ENCODE assay signal across 20 cellular contexts in genomic region chr20:63544241-63544957, GRCh38. TPM values are rescaled to one million over a fixed set of nuclear protein-coding genes. Genes with fewer than 3 reads are reported as not detected.
A peak's percentile ranks its signal among the peaks of the same experiment; 100 is the strongest.
DNase-seq lines count a peak whose midpoint lies in the region; ATAC-seq and TF ChIP-seq lines count a peak whose summit lies in the region.
"Had no signal": no experiment of that assay in that cellular context is flagged by ENCODE, and none has a peak within 500 bp of the region (broad histone marks: within the 10 kb centered on the region; RNA-seq: fewer than 3 reads in every experiment).

No MANE protein-coding gene starts in this region.

- H3K36me3 ChIP-seq in RWPE2 (ENCODE audit: low read depth) (no peaks in the 10 kb centered on the region), mucosa of rectum (ENCODE audit: control insufficient read depth in 2 of 2, insufficient read depth in 2 of 2, low read length in 2 of 2) (no peaks in the 10 kb centered on the region), heart left ventricle (no peaks in the 10 kb centered on the region), brain microvascular endothelial cell (replicated peaks) (no peaks in the 10 kb centered on the region)
- H3K36me3 ChIP-seq: BLaER1 treated with 17β-estradiol and CSF1 and Interleukin-3, amounts not matched to agents 10 nM and 100 nM; SJCRH30 had no signal

- H3K27me3 ChIP-seq in RWPE2 (ENCODE audit: insufficient read depth, poor library complexity, severe bottlenecking) (no peaks in the 10 kb centered on the region), mucosa of rectum (ENCODE audit: control insufficient read depth in 2 of 2, insufficient read depth in 2 of 2, low read length in 2 of 2) (peaks cover 8 to 16% of the 10 kb centered on the region in 2 donors), heart left ventricle (peaks cover 0 to 27% (median 13%) of the 10 kb centered on the region in 9 donors), brain microvascular endothelial cell (replicated peaks) (peaks cover 16% of the 10 kb centered on the region)

- no peak overlapping the region for H3K9ac ChIP-seq in mucosa of rectum (ENCODE audit: low read depth in 1 of 2, low read length in 2 of 2)
- H3K9ac ChIP-seq: BLaER1 treated with 17β-estradiol and CSF1 and Interleukin-3, amounts not matched to agents 10 nM and 100 nM had no signal

- in situ Hi-C loops in brain microvascular endothelial cell (cut with HindIII; ENCODE audit: low pct_ligation_motif_present, low sequenced_read_pairs): no loop called here

- intact Hi-C loops in heart left ventricle (cut with DNase I): loop anchor here in 2 of 10 donors (10.0 kb wide), 2 partner anchors 70 to 320 kb away; partner anchors contain the start of genes ABHD16B (in 1 of the 2) and TPD52L2 (in 1 of the 2)

- 58 to 79% (median 74%) methylated on average over 8 to 27 of the region's 27 CpGs for WGBS in heart left ventricle, 4 donors

- peak; percentile 0; the same call in 1 of the 3 replicates for ATAC-seq in RWPE2 (ENCODE audit: low read depth)
- ATAC-seq in heart left ventricle: no peak

- H3K4me3 ChIP-seq in RWPE2 (ENCODE audit: severe bottlenecking) (no peak overlapping the region), mucosa of rectum (ENCODE audit: low read length in 2 of 2) (no peak overlapping the region), heart left ventricle (no peak overlapping the region), brain microvascular endothelial cell (ENCODE audit: low read depth, low read length) (no peak overlapping the region)
- H3K4me3 ChIP-seq: BLaER1 treated with 17β-estradiol and CSF1 and Interleukin-3, amounts not matched to agents 10 nM and 100 nM; SJCRH30 had no signal

- H3K4me1 ChIP-seq in RWPE2 (ENCODE audit: insufficient read depth, poor library complexity, severe bottlenecking): peaks cover 19% of the 10 kb centered on the region
- peaks cover 19 to 30% of the 10 kb centered on the region in 2 donors for H3K4me1 ChIP-seq in mucosa of rectum (ENCODE audit: control insufficient read depth in 2 of 2, insufficient read depth in 2 of 2, low read length in 2 of 2)
- H3K4me1 ChIP-seq in heart left ventricle: no peaks in the 10 kb centered on the region
- H3K4me1 ChIP-seq: SJCRH30 had no signal

- TF ChIP-seq CTCF in RWPE2 (IDR thresholded peaks at IDR 0.05; ENCODE audit: poor library complexity, severe bottlenecking): no peak
- TF ChIP-seq CTCF in heart left ventricle (IDR thresholded peaks at IDR 0.05): no peak
- no peak for TF ChIP-seq CTCF in brain microvascular endothelial cell (IDR thresholded peaks at IDR 0.05; ENCODE audit: low read depth, low read length, missing control alignments)

- H3K27ac ChIP-seq in RWPE2 (ENCODE audit: poor library complexity, severe bottlenecking): peak overlapping the region; percentile 65
- H3K27ac ChIP-seq in mucosa of rectum (ENCODE audit: low read depth in 2 of 2, low read length in 2 of 2): peak overlapping the region; percentile 32 to 64
- H3K27ac ChIP-seq in heart left ventricle: no peak overlapping the region
- H3K27ac ChIP-seq in brain microvascular endothelial cell: no peak overlapping the region
- H3K27ac ChIP-seq: 22Rv1; BLaER1 treated with 17β-estradiol and CSF1 and Interleukin-3, amounts not matched to agents 10 nM and 100 nM; SJCRH30 had no signal

- H3K9me3 ChIP-seq in RWPE2 (ENCODE audit: severe bottlenecking) (no peaks in the 10 kb centered on the region), mucosa of rectum (ENCODE audit: control insufficient read depth in 2 of 2, low read length in 2 of 2) (no peaks in the 10 kb centered on the region), heart left ventricle (no peaks in the 10 kb centered on the region)
- H3K9me3 ChIP-seq: BLaER1 treated with 17β-estradiol and CSF1 and Interleukin-3, amounts not matched to agents 10 nM and 100 nM; SJCRH30 had no signal

- TF ChIP-seq POLR2A in heart left ventricle (IDR thresholded peaks at IDR 0.05): no peak

- DNase-seq in DMS53 (lab: John Stamatoyannopoulos, UW): peak; percentile 30
- DNase-seq in DMS53 treated with DMSO at 0.1 percent for 48 hours (lab: John Stamatoyannopoulos, UW; ENCODE audit: unreplicated experiment): no peak
- peak; percentile 70 for DNase-seq in HuH-7 (ENCODE audit: low spot score)
- DNase-seq in RWPE2 (ENCODE audit: low spot score): peak; percentile 88
- DNase-seq in heart left ventricle: no peak
- DNase-seq in brain microvascular endothelial cell: no peak
- no peak for DNase-seq in stimulated activated CD4-positive, alpha-beta T cell treated with anti-CD3 and anti-CD28 coated beads, Interleukin-15, amount 100 ng/mL, for 24 hours
- DNase-seq: CD8-positive, alpha-beta memory T cell; KG1; NCI-H1092 treated with DMSO at 0.1 percent for 48 hours; NCI-H1694; NCI-H510A treated with DMSO at 0.1 percent for 48 hours; RPMI8226; SJCRH30 had no signal

RNA-seq across cellular contexts. Expression of gene SRMS, which starts 3.1 kb away (rescaled TPM):
- total RNA-seq in heart left ventricle: not detected
- polyA plus RNA-seq in heart left ventricle: not detected
- total RNA-seq: CD8-positive, alpha-beta memory T cell; Daoy; H4; M059J; SJCRH30 had no signal
- polyA plus RNA-seq: CD8-positive, alpha-beta memory T cell had no signal

RNA-seq across cellular contexts. Expression of gene PTK6, which starts 7.2 kb away (rescaled TPM):
- under 1 TPM in 3 of 9 donors, not detected in 6; 0.10 to 0.29 (median 0.14) TPM for total RNA-seq in heart left ventricle
- polyA plus RNA-seq in heart left ventricle: under 1 TPM in 1 of 2 donors, not detected in 1; 0.04 TPM
- total RNA-seq: Daoy, H4, M059J had no signal

RNA-seq across cellular contexts. Expression of gene FNDC11, which starts 9.6 kb away (rescaled TPM):
- total RNA-seq in heart left ventricle: under 1 TPM in 4 of 9 donors, not detected in 5; 0.16 to 0.23 (median 0.19) TPM
- polyA plus RNA-seq in heart left ventricle: under 1 TPM; 0.08 to 0.14 TPM
- total RNA-seq: Daoy, H4, M059J had no signal
- polyA plus RNA-seq: CD8-positive, alpha-beta memory T cell had no signal

RNA-seq across cellular contexts. Expression of gene PPDPF, which starts 23.8 kb away (rescaled TPM):
- total RNA-seq in heart left ventricle: 100 to 1,000 TPM; 182 to 424 (median 235) TPM
- polyA plus RNA-seq in heart left ventricle: 100 to 1,000 TPM; 318 to 442 TPM

RNA-seq across cellular contexts. Expression of gene HELZ2, which starts 29.6 kb away (rescaled TPM):
- total RNA-seq in heart left ventricle: 10 to 100 TPM; 10.4 to 34.6 (median 20.9) TPM
- 1 to 10 TPM; 7.2 to 8.8 TPM for polyA plus RNA-seq in heart left ventricle

Comparison
In these comparisons a context has a peak if more than half of its experiments do, and no peak if none do; other contexts are left out.
1. DNase-seq: peak in DMS53 (single experiment), HuH-7 (single experiment) and RWPE2 (single experiment); none in DMS53 treated with DMSO at 0.1 percent for 48 hours (single experiment), heart left ventricle (0 of 5), brain microvascular endothelial cell (single experiment) and stimulated activated CD4-positive, alpha-beta T cell treated with anti-CD3 and anti-CD28 coated beads, Interleukin-15, amount 100 ng/mL, for 24 hours (single experiment).
2. H3K27ac ChIP-seq: peak in RWPE2 (single experiment) and mucosa of rectum (2 of 2); none in heart left ventricle (0 of 12) and brain microvascular endothelial cell (single experiment).